In the genomic region with DNA sequence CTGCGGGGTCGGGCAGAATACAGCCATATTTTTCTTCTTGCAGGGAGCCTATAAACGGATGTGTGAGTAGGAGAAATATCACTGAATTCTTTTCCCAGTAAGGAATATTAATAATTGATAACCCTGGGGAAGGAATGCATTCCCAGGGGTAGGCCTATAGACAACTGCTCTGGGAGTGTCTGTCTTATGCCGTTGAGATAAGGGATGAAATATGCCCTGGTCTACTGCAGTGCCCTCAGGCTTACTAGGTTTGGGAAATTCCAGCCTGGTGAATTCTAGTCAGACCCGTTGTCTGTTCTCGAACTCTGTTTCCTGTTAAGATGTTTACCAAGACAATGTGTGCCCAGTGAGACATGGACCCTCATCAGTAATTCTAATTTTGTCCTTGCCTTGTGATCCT, we compare ENCODE assay signal across 2 cellular contexts.
DNase-seq lines count a peak whose midpoint lies in the region; TF ChIP-seq lines count a peak whose summit lies in the region.
"Not testable (repeated sequence)": the region's sequence is repeated elsewhere in the genome, so short reads cannot be mapped to it uniquely, and the experiment has no call there.

No MANE protein-coding gene starts in this region.

- not testable (repeated sequence) for H3K4me1 ChIP-seq in HEK293 (ENCODE audit: control insufficient read depth, insufficient read depth, low read length)

- POLR2A ChIA-PET in HEK293 (lab: Yijun Ruan, JAX): not testable (repeated sequence)

- not testable (repeated sequence) for H3K4me3 ChIP-seq in HEK293 (ENCODE audit: low read depth, low read length)

- H3K36me3 ChIP-seq in HEK293 (ENCODE audit: control insufficient read depth in 2 of 2, insufficient read depth in 1 of 2, low read length in 2 of 2): not testable (repeated sequence)

- not testable (repeated sequence) for H3K27ac ChIP-seq in HEK293 (ENCODE audit: extremely low read depth, low read depth, low read length)

- not testable (repeated sequence) for TF ChIP-seq CTCF in HEK293 (tag by site-specific recombination; IDR thresholded peaks at IDR 0.05)

- peak; percentile 1 for DNase-seq in DMS53 (lab: John Stamatoyannopoulos, UW)

- not testable (repeated sequence) for H3K9me3 ChIP-seq in HEK293 (ENCODE audit: control insufficient read depth, insufficient read depth, low read depth, low read length)

- CTCF ChIA-PET in HEK293 (lab: Yijun Ruan, JAX): not testable (repeated sequence)

TF ChIP-seq in HEK293, 187 proteins besides CTCF, POLR2A, EP300 and RAD21:
- peak; percentile 73 for TF ChIP-seq SETDB1 (IDR thresholded peaks at IDR 0.05; ENCODE audit: insufficient read length, low read length)
